Comparison of ENCODE assay signal across 11 cellular contexts in the genomic region with DNA sequence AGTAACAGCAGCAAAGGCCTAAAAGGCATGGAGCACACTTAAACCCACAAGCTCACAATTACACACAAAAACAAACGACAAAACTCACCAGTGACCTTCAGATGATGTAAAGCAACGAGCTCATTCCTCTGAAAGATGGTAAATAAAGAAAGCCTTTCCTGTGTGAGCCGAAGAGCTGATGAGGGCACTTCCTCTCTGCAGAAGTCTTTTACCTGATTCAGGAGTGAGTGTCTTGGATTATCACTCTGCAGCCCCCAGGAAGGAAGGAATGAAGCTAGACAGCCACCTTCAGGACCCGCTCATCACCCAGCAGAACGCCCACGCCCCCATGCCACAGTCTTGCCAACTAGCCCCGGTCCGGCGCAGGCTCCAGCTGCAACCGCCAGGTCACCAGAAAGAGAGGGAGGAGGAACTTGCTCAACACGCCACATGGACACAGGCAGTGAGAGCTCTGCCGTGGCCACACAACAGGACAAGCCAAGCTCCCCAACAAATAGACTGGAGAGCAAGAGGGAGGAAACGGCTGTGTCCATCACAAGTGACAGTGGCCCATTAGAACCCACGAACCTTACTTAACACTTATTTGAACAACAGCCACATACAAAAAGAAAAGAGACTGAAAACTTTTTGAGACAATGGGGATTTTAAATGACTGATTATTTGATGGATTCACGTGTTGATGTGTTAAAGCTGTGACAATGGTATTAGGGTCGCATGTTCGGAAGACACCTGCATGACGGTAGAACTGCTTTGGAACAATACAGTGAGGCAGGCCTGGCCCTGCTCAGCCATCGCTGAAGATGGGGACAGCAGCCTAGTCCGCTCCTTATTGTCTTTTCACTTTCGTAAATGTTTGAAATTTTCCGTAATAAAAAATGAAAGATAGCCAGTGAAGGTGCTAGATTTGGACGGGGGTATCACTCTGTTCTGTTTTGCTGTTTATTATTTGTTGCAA.
DNase-seq lines count a peak whose midpoint lies in the region; ATAC-seq and TF ChIP-seq lines count a peak whose summit lies in the region.
"Had no signal": no experiment of that assay in that cellular context is flagged by ENCODE, and none has a peak within 500 bp of the region (broad histone marks: within the 10 kb centered on the region; RNA-seq: fewer than 3 reads in every experiment).

No MANE protein-coding gene starts in this region.

- H3K4me3 ChIP-seq in WI38 (ENCODE audit: low read depth, low read length) (peak overlapping the region; percentile 36), testis (no peak overlapping the region)
- H3K4me3 ChIP-seq: SK-N-MC had no signal

- ATAC-seq in left colon: no peak

- H3K27ac ChIP-seq in testis: no peak overlapping the region
- H3K27ac ChIP-seq: SK-N-MC had no signal

- no peak for DNase-seq in activated CD4-positive, alpha-beta T cell treated with anti-CD3 and anti-CD28 coated beads, Interleukin-2, amount 10 ng/mL, durations not matched to agents 7 days and 5 days
- no peak for DNase-seq in activated CD4-positive, alpha-beta T cell treated with anti-CD3 and anti-CD28 coated beads, Interleukin-2, amount 50 U/mL, for 48 hours
- DNase-seq in left colon (peak; percentile 18 to 30), testis (peak; percentile 12), NCI-H2171 (lab: John Stamatoyannopoulos, UW) (no peak), DMS53 treated with DMSO at 0.1 percent for 48 hours (lab: John Stamatoyannopoulos, UW; ENCODE audit: unreplicated experiment) (no peak), midbrain (lab: John Stamatoyannopoulos, UW) (no peak)
- DNase-seq: activated naive CD4-positive, alpha-beta T cell; NCI-H2029 had no signal

- H3K9me3 ChIP-seq in testis: no peaks in the 10 kb centered on the region

- no peaks in the 10 kb centered on the region for H3K9me3 Mint-ChIP-seq in activated CD4-positive, alpha-beta T cell treated with anti-CD3 and anti-CD28 coated beads, Interleukin-2, amount 10 ng/mL, durations not matched to agents 7 days and 5 days

- peaks cover 7% of the 10 kb centered on the region for H3K27me3 Mint-ChIP-seq in activated CD4-positive, alpha-beta T cell treated with anti-CD3 and anti-CD28 coated beads, Interleukin-2, amount 10 ng/mL, durations not matched to agents 7 days and 5 days

- no peak overlapping the region for H3K4me3 Mint-ChIP-seq in activated CD4-positive, alpha-beta T cell treated with anti-CD3 and anti-CD28 coated beads, Interleukin-2, amount 10 ng/mL, durations not matched to agents 7 days and 5 days

- CTCF ChIA-PET in activated CD4-positive, alpha-beta T cell treated with anti-CD3 and anti-CD28 coated beads, Interleukin-2, amount 10 ng/mL, durations not matched to agents 7 days and 5 days (lab: Charles Lee): interaction anchor here (0.6 to 2.5 kb wide), 5 partner anchors 10 to 33 kb away, joined by 3 to 13 read pairs (median 3); no protein-coding TSS in a partner anchor

- TF ChIP-seq CTCF in WI38 (IDR thresholded peaks at IDR 0.05; ENCODE audit: low read depth, low read length): no peak
- TF ChIP-seq CTCF in testis (IDR thresholded peaks at IDR 0.05): no peak

- WGBS in testis, 2 donors: 86 to 90% methylated on average over 23 of the region's 23 CpGs

- POLR2A ChIA-PET in activated CD4-positive, alpha-beta T cell treated with anti-CD3 and anti-CD28 coated beads, Interleukin-2, amount 10 ng/mL, durations not matched to agents 7 days and 5 days (lab: Charles Lee): no interaction called here

- peaks cover 86% of the 10 kb centered on the region for H3K4me1 Mint-ChIP-seq in activated CD4-positive, alpha-beta T cell treated with anti-CD3 and anti-CD28 coated beads, Interleukin-2, amount 10 ng/mL, durations not matched to agents 7 days and 5 days

- intact Hi-C loops in left colon (cut with DNase I, micrococcal nuclease) (no loop called here), testis (cut with DNase I; ENCODE audit: low total_unique reads) (no loop called here)

- H3K36me3 ChIP-seq in testis (ENCODE audit: low read depth, missing control alignments): no peaks in the 10 kb centered on the region

- peaks cover 22% of the 10 kb centered on the region for H3K36me3 Mint-ChIP-seq in activated CD4-positive, alpha-beta T cell treated with anti-CD3 and anti-CD28 coated beads, Interleukin-2, amount 10 ng/mL, durations not matched to agents 7 days and 5 days (ENCODE audit: low read depth)

- TF ChIP-seq POLR2A in testis (IDR thresholded peaks at IDR 0.05): no peak

- no peaks in the 10 kb centered on the region for H3K27me3 ChIP-seq in testis

- peak overlapping the region; percentile 93 for H3K27ac Mint-ChIP-seq in activated CD4-positive, alpha-beta T cell treated with anti-CD3 and anti-CD28 coated beads, Interleukin-2, amount 10 ng/mL, durations not matched to agents 7 days and 5 days

- H3K4me1 ChIP-seq in testis: peaks cover 20% of the 10 kb centered on the region

Comparison
In these comparisons a context has a peak if more than half of its experiments do, and no peak if none do; other contexts are left out.
1. DNase-seq: peak in left colon (2 of 2) and testis (single experiment); none in activated CD4-positive, alpha-beta T cell treated with anti-CD3 and anti-CD28 coated beads, Interleukin-2, amount 10 ng/mL, durations not matched to agents 7 days and 5 days (single experiment), activated CD4-positive, alpha-beta T cell treated with anti-CD3 and anti-CD28 coated beads, Interleukin-2, amount 50 U/mL, for 48 hours (0 of 2), NCI-H2171 (single experiment), DMS53 treated with DMSO at 0.1 percent for 48 hours (single experiment) and midbrain (single experiment).